22 cellular contexts compared by ENCODE assay signal in the genomic region with DNA sequence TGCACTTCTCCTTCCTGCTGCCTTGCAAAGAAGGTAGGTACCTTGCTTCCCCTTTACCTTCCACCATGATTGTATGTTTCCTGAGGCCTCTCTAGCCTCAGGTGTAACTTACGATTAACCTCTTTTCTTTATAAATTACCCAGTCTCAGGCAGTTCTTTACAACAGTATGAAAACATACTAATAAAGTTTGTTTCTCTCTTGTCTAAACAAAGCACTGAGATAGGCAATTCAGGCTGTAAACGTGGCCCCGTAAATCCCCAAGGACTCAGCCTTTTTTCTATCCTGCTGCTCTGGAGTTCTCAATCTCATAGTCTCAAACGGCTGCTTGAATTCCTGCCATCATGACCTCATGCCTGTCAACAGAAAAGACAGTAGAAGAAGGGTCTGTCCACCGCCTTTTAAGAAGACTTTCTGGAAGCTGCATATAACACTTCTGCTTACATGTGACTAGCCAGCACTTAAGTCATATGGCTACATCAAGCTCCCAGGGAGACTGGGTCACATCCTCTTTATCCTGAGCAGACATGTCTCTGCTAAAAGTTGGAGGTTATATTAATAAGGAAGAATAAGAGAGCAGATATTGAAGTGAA.
DNase-seq lines count a peak whose midpoint lies in the region; ATAC-seq and TF ChIP-seq lines count a peak whose summit lies in the region.
"Had no signal": no experiment of that assay in that cellular context is flagged by ENCODE, and none has a peak within 500 bp of the region (broad histone marks: within the 10 kb centered on the region; RNA-seq: fewer than 3 reads in every experiment).

No MANE protein-coding gene starts in this region.

- H3K4me3 ChIP-seq in left ventricle myocardium inferior, result no peak overlapping the region
- no peak overlapping the region for H3K4me3 ChIP-seq in sigmoid colon
- H3K4me3 ChIP-seq: BLaER1, MG63, PC-9 had no signal

- POLR2A ChIA-PET in activated CD8-positive, alpha-beta T cell treated with anti-CD3 and anti-CD28 coated beads, Interleukin-2, amount 10 ng/mL, durations not matched to agents 7 days and 5 days (lab: Charles Lee), result no interaction called here

- no peak for TF ChIP-seq CTCF in left ventricle myocardium inferior (IDR thresholded peaks at IDR 0.05; ENCODE audit: borderline replicate concordance)
- no peak for TF ChIP-seq CTCF in sigmoid colon (IDR thresholded peaks at IDR 0.05)

- DNase-seq in Right ventricle myocardium superior (no peak), left ventricle myocardium inferior (no peak), MV-4-11 (lab: John Stamatoyannopoulos, UW) (peak; percentile 6), islet precursor cell (peak; percentile 56), sigmoid colon (peak; percentile 65), NK-92 (lab: John Stamatoyannopoulos, UW; ENCODE audit: unreplicated experiment) (no peak)
- no peak for DNase-seq in activated CD8-positive, alpha-beta T cell treated with anti-CD3 and anti-CD28 coated beads, Interleukin-2, amount 10 ng/mL, durations not matched to agents 7 days and 5 days
- DNase-seq: CD4-positive, CD25-positive, alpha-beta regulatory T cell; GDM1; HCEC 1CT; KBM-7; MG63; NCI-H1694; NCI-H2081; NCI-H345; NCI-H510A treated with DMSO at 0.1 percent for 48 hours; NCI-H748 treated with DMSO at 0.1 percent for 48 hours; PC-9; SHP77; T-cell had no signal

- ATAC-seq in Right ventricle myocardium superior (ENCODE audit: poor library complexity) (peak; percentile 49), HG03565 (IDR thresholded peaks at IDR 0.05; ENCODE audit: unreplicated experiment) (no peak)
- no peak for ATAC-seq in activated CD8-positive, alpha-beta T cell treated with anti-CD3 and anti-CD28 coated beads, Interleukin-2, amount 10 ng/mL, durations not matched to agents 7 days and 5 days
- ATAC-seq: T-cell had no signal

- H3K27ac ChIP-seq in left ventricle myocardium inferior (replicated peaks) (no peak overlapping the region), sigmoid colon (peak overlapping the region in 1 of 4 donors; percentile 12)
- H3K27ac ChIP-seq: BLaER1, PC-9 had no signal

- peaks cover 12% of the 10 kb centered on the region for H3K9me3 ChIP-seq in left ventricle myocardium inferior (replicated peaks)
- no peaks in the 10 kb centered on the region for H3K9me3 ChIP-seq in sigmoid colon

- no peaks in the 10 kb centered on the region for H3K36me3 Mint-ChIP-seq in activated CD8-positive, alpha-beta T cell treated with anti-CD3 and anti-CD28 coated beads, Interleukin-2, amount 10 ng/mL, durations not matched to agents 7 days and 5 days (ENCODE audit: low read depth)
- H3K36me3 Mint-ChIP-seq: CD4-positive, CD25-positive, alpha-beta regulatory T cell; T-cell had no signal

- intact Hi-C loops in Right ventricle myocardium superior (cut with DNase I) (no loop called here), left ventricle myocardium inferior (cut with micrococcal nuclease) (no loop called here), sigmoid colon (cut with DNase I) (no loop called here)

- H3K4me3 Mint-ChIP-seq in activated CD8-positive, alpha-beta T cell treated with anti-CD3 and anti-CD28 coated beads, Interleukin-2, amount 10 ng/mL, durations not matched to agents 7 days and 5 days, result no peak overlapping the region
- H3K4me3 Mint-ChIP-seq: CD4-positive, CD25-positive, alpha-beta regulatory T cell; T-cell had no signal

- H3K4me1 ChIP-seq in left ventricle myocardium inferior, result no peaks in the 10 kb centered on the region
- H3K4me1 ChIP-seq in sigmoid colon, result peaks cover 0 to 7% (median 3%) of the 10 kb centered on the region in 4 donors
- H3K4me1 ChIP-seq: BLaER1 had no signal

- H3K27me3 Mint-ChIP-seq in activated CD8-positive, alpha-beta T cell treated with anti-CD3 and anti-CD28 coated beads, Interleukin-2, amount 10 ng/mL, durations not matched to agents 7 days and 5 days (ENCODE audit: low read depth), result no peaks in the 10 kb centered on the region
- H3K27me3 Mint-ChIP-seq: CD4-positive, CD25-positive, alpha-beta regulatory T cell had no signal

- H3K27me3 ChIP-seq in left ventricle myocardium inferior (ENCODE audit: low read depth) (no peaks in the 10 kb centered on the region), sigmoid colon (no peaks in the 10 kb centered on the region)
- H3K27me3 ChIP-seq: BLaER1, MG63 had no signal

- TF ChIP-seq EP300 in sigmoid colon (IDR thresholded peaks at IDR 0.05), result peak in 1 of 4 donors; percentile 17

- H3K4me1 Mint-ChIP-seq in activated CD8-positive, alpha-beta T cell treated with anti-CD3 and anti-CD28 coated beads, Interleukin-2, amount 10 ng/mL, durations not matched to agents 7 days and 5 days (ENCODE audit: low read depth), result no peaks in the 10 kb centered on the region
- H3K4me1 Mint-ChIP-seq: CD4-positive, CD25-positive, alpha-beta regulatory T cell; T-cell had no signal

- CTCF ChIA-PET in activated CD8-positive, alpha-beta T cell treated with anti-CD3 and anti-CD28 coated beads, Interleukin-2, amount 10 ng/mL, durations not matched to agents 7 days and 5 days (lab: Charles Lee), result no interaction called here

- no peak overlapping the region for H3K27ac Mint-ChIP-seq in activated CD8-positive, alpha-beta T cell treated with anti-CD3 and anti-CD28 coated beads, Interleukin-2, amount 10 ng/mL, durations not matched to agents 7 days and 5 days
- H3K27ac Mint-ChIP-seq: CD4-positive, CD25-positive, alpha-beta regulatory T cell; T-cell had no signal

- H3K36me3 ChIP-seq in left ventricle myocardium inferior (no peaks in the 10 kb centered on the region), sigmoid colon (no peaks in the 10 kb centered on the region)
- H3K36me3 ChIP-seq: BLaER1, MG63 had no signal

- WGBS in sigmoid colon, 2 donors, result 23 to 45% methylated on average over 5 of the region's 5 CpGs

- no peaks in the 10 kb centered on the region for H3K9me3 Mint-ChIP-seq in activated CD8-positive, alpha-beta T cell treated with anti-CD3 and anti-CD28 coated beads, Interleukin-2, amount 10 ng/mL, durations not matched to agents 7 days and 5 days (ENCODE audit: insufficient read depth)

- no peak for TF ChIP-seq POLR2A in sigmoid colon (IDR thresholded peaks at IDR 0.05)

Comparison
In these comparisons a context has a peak if more than half of its experiments do, and no peak if none do; other contexts are left out.
1. DNase-seq: peak in MV-4-11 (single experiment), islet precursor cell (single experiment) and sigmoid colon (single experiment); none in Right ventricle myocardium superior (single experiment), left ventricle myocardium inferior (single experiment), activated CD8-positive, alpha-beta T cell treated with anti-CD3 and anti-CD28 coated beads, Interleukin-2, amount 10 ng/mL, durations not matched to agents 7 days and 5 days (single experiment) and NK-92 (single experiment).